In the genomic region with DNA sequence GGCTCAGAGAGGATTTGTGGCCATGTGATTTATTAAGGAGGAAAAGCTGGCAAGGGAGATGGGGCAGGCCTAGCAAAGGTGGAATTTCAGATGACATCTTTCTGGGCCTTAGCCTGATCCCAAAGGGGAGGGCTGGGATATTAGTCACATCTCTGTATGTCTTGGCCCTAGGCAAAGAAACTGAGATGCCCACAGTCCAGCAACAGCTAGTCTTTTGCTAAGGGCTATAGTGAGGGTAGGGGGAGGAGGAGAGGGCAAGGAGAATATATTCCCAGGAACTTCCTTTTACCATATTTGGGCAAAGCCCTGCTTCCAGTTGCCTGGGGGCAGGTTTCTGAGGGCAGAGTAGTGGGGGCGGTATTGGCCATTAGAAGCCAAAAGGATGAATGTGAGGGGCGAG, we compare ENCODE assay signal across 27 cellular contexts.
DNase-seq lines count a peak whose midpoint lies in the region; ATAC-seq, FAIRE-seq and TF ChIP-seq lines count a peak whose summit lies in the region.
"Had no signal": no experiment of that assay in that cellular context is flagged by ENCODE, and none has a peak within 500 bp of the region (broad histone marks: within the 10 kb centered on the region; RNA-seq: fewer than 3 reads in every experiment).

No MANE protein-coding gene starts in this region.

- no peak overlapping the region for H3K18ac ChIP-seq in mesendoderm (ENCODE audit: low read length)

- no peak for TF ChIP-seq RAD21 in GM12878 (IDR thresholded peaks at IDR 0.05; ENCODE audit: insufficient read depth, low read depth, low read length)

- H4K5ac ChIP-seq in mesendoderm (ENCODE audit: low read length) = no peak overlapping the region

- POLR2A ChIA-PET in GM12878 (lab: Charles Lee) = no interaction called here
- POLR2A ChIA-PET in activated CD4-positive, alpha-beta T cell treated with anti-CD3 and anti-CD28 coated beads for 36 hours (lab: Charles Lee) = no interaction called here

- TF ChIP-seq CTCF in BE2C (IDR thresholded peaks at IDR 0.05; ENCODE audit: low read depth, low read length) = no peak
- no peak for TF ChIP-seq CTCF in GM12878 (IDR thresholded peaks at IDR 0.05 in 2 of 3, conservative IDR thresholded peaks at IDR 0.05 in 1 of 3; ENCODE audit: control insufficient read depth in 2 of 3, extremely low read depth in 1 of 3, insufficient read depth in 1 of 3, low read depth in 3 of 3, low read length in 3 of 3)
- no peak for TF ChIP-seq CTCF in thyroid gland (IDR thresholded peaks at IDR 0.05)

- H3K36me3 ChIP-seq in BE2C = no peaks in the 10 kb centered on the region
- H3K36me3 ChIP-seq in Karpas-422 (ENCODE audit: insufficient read depth, low read length) = no peaks in the 10 kb centered on the region
- H3K36me3 ChIP-seq in GM12878 (ENCODE audit: control insufficient read depth in 2 of 2, insufficient read depth in 2 of 2, low read length in 1 of 2) = no peaks in the 10 kb centered on the region
- H3K36me3 ChIP-seq in mesendoderm (ENCODE audit: control insufficient read depth, insufficient read depth, low read length) = no peaks in the 10 kb centered on the region
- H3K36me3 ChIP-seq in thyroid gland = no peaks in the 10 kb centered on the region
- H3K36me3 ChIP-seq: adrenal gland, neutrophil, sigmoid colon, suprapubic skin had no signal

- H2BK5ac ChIP-seq in mesendoderm (ENCODE audit: low read length) = no peak overlapping the region

- no peak overlapping the region for H3K4me3 Mint-ChIP-seq in natural killer cell treated with Interleukin-12 subunit alpha and Interleukin-12 subunit beta and Interleukin-15 and Interleukin-18, amount 100 ng/mL, for 72 hours
- H3K4me3 Mint-ChIP-seq in activated CD4-positive, alpha-beta T cell treated with anti-CD3 and anti-CD28 coated beads for 36 hours = no peak overlapping the region
- H3K4me3 Mint-ChIP-seq: activated naive CD4-positive, alpha-beta T cell treated with anti-CD3 and anti-CD28 coated beads for 36 hours; CD8-positive, alpha-beta T cell; H9; T-helper 2 cell treated with Interferon-gamma antibody and Interleukin-4, amounts not matched to agents 5 μg/mL and 100 μg/mL, for 36 hours had no signal

- H2AK5ac ChIP-seq in mesendoderm (ENCODE audit: low read length) = no peak overlapping the region

- H3K4me2 ChIP-seq in Karpas-422 (ENCODE audit: low read depth, low read length, poor library complexity, severe bottlenecking) (no peak overlapping the region), GM12878 (ENCODE audit: control insufficient read depth, insufficient read depth) (no peak overlapping the region), mesendoderm (ENCODE audit: low read length) (no peak overlapping the region)

- CTCF ChIA-PET in GM12878 (lab: Yijun Ruan, JAX) = no interaction called here
- CTCF ChIA-PET in activated CD4-positive, alpha-beta T cell treated with anti-CD3 and anti-CD28 coated beads for 36 hours (lab: Charles Lee) = no interaction called here

- DNase-seq in BE2C (peak; percentile 9), Karpas-422 (peak; percentile 14), GM12878 (ENCODE audit: low read depth, low spot score) (no peak), mesendoderm (peak; percentile 37), thyroid gland (no peak), SW480 (ENCODE audit: low spot score) (no peak)
- no peak for DNase-seq in natural killer cell treated with Interleukin-12 subunit alpha and Interleukin-12 subunit beta and Interleukin-15 and Interleukin-18, amount 100 ng/mL, for 72 hours (ENCODE audit: low spot score)
- no peak for DNase-seq in activated CD4-positive, alpha-beta T cell treated with anti-CD3 and anti-CD28 coated beads for 36 hours
- DNase-seq: activated naive CD4-positive, alpha-beta T cell treated with anti-CD3 and anti-CD28 coated beads for 36 hours; adrenal gland; AML-193; CD8-positive, alpha-beta T cell; effector CD4-positive, alpha-beta T cell; H9; KG1; NCI-H1417 treated with DMSO at 0.1 percent for 48 hours; NCI-H446; sigmoid colon; stimulated activated naive CD4-positive, alpha-beta T cell had no signal

- no peak for ATAC-seq in GM12878
- no peak for ATAC-seq in natural killer cell treated with Interleukin-12 subunit alpha and Interleukin-12 subunit beta and Interleukin-15 and Interleukin-18, amount 100 ng/mL, for 72 hours
- ATAC-seq in activated CD4-positive, alpha-beta T cell treated with anti-CD3 and anti-CD28 coated beads for 36 hours = no peak
- ATAC-seq: CD8-positive, alpha-beta T cell had no signal

- no peak for FAIRE-seq in GM12878 (lab: Jason Lieb, UNC)
- FAIRE-seq: A204.1, G401.6, urothelium cell line had no signal

- TF ChIP-seq POLR2A in GM12878 (IDR thresholded peaks at IDR 0.05; ENCODE audit: low read depth, low read length) (no peak), thyroid gland (IDR thresholded peaks at IDR 0.05) (no peak)

- H3K27me3 ChIP-seq in BE2C = no peaks in the 10 kb centered on the region
- H3K27me3 ChIP-seq in Karpas-422 (ENCODE audit: low read length) = no peaks in the 10 kb centered on the region
- H3K27me3 ChIP-seq in GM12878 (replicated peaks in 1 of 2; ENCODE audit: control insufficient read depth in 2 of 2, insufficient read depth in 2 of 2, low read length in 1 of 2) = no peaks in the 10 kb centered on the region
- no peaks in the 10 kb centered on the region for H3K27me3 ChIP-seq in mesendoderm (ENCODE audit: insufficient read depth, low read length, poor library complexity)
- no peaks in the 10 kb centered on the region for H3K27me3 ChIP-seq in thyroid gland
- H3K27me3 ChIP-seq: adrenal gland, neutrophil, sigmoid colon, suprapubic skin had no signal

- H3K36me3 Mint-ChIP-seq in natural killer cell treated with Interleukin-12 subunit alpha and Interleukin-12 subunit beta and Interleukin-15 and Interleukin-18, amount 100 ng/mL, for 72 hours = no peaks in the 10 kb centered on the region
- H3K36me3 Mint-ChIP-seq in activated CD4-positive, alpha-beta T cell treated with anti-CD3 and anti-CD28 coated beads for 36 hours (ENCODE audit: low read depth) = no peaks in the 10 kb centered on the region
- H3K36me3 Mint-ChIP-seq: CD8-positive, alpha-beta T cell had no signal

- in situ Hi-C loops in GM12878 (cut with MboI) = no loop called here

- H3K4ac ChIP-seq in mesendoderm (ENCODE audit: low read depth, low read length) = no peak overlapping the region

- SMC1A ChIA-PET in GM12878 (lab: Charles Lee; ENCODE audit: uncharacterized antibody, unreplicated experiment) = no interaction called here

- H3K9me3 ChIP-seq in BE2C (no peaks in the 10 kb centered on the region), Karpas-422 (ENCODE audit: low read length) (no peaks in the 10 kb centered on the region), GM12878 (replicated peaks; ENCODE audit: control insufficient read depth, insufficient read depth, low read length) (no peaks in the 10 kb centered on the region), thyroid gland (no peaks in the 10 kb centered on the region)
- H3K9me3 ChIP-seq: adrenal gland, neutrophil, sigmoid colon, suprapubic skin had no signal

- H3K27me3 Mint-ChIP-seq in natural killer cell treated with Interleukin-12 subunit alpha and Interleukin-12 subunit beta and Interleukin-15 and Interleukin-18, amount 100 ng/mL, for 72 hours = no peaks in the 10 kb centered on the region
- H3K27me3 Mint-ChIP-seq in activated CD4-positive, alpha-beta T cell treated with anti-CD3 and anti-CD28 coated beads for 36 hours = peaks cover 5% of the 10 kb centered on the region
- H3K27me3 Mint-ChIP-seq: progenitor cell of endocrine pancreas had no signal

- no peaks in the 10 kb centered on the region for H4K20me1 ChIP-seq in Karpas-422 (ENCODE audit: insufficient read depth, low read depth, low read length)
- no peaks in the 10 kb centered on the region for H4K20me1 ChIP-seq in GM12878 (ENCODE audit: control insufficient read depth, insufficient read depth)

- no peak overlapping the region for H3K23ac ChIP-seq in mesendoderm (ENCODE audit: low read length)

- no peaks in the 10 kb centered on the region for H3K79me1 ChIP-seq in mesendoderm (ENCODE audit: low read length)

- H3K4me1 ChIP-seq in BE2C (no peaks in the 10 kb centered on the region), Karpas-422 (ENCODE audit: low read length) (no peaks in the 10 kb centered on the region), GM12878 (ENCODE audit: control insufficient read depth, insufficient read depth, low read length) (no peaks in the 10 kb centered on the region), mesendoderm (ENCODE audit: control insufficient read depth, low read depth, low read length) (no peaks in the 10 kb centered on the region), thyroid gland (peaks cover 0 to 6% of the 10 kb centered on the region in 2 donors)
- H3K4me1 ChIP-seq: adrenal gland, sigmoid colon, suprapubic skin had no signal

- intact Hi-C loops in GM12878 (cut with micrococcal nuclease; ENCODE audit: unreplicated experiment) = no loop called here
- intact Hi-C loops in thyroid gland (cut with DNase I) = no loop called here
- intact Hi-C loops in activated CD4-positive, alpha-beta T cell treated with anti-CD3 and anti-CD28 coated beads for 36 hours (cut with DNase I, micrococcal nuclease) = no loop called here

- no peak overlapping the region for H4K8ac ChIP-seq in mesendoderm (ENCODE audit: low read depth, low read length)

- H3K4me3 ChIP-seq in BE2C (ENCODE audit: low read depth, low read length) = no peak overlapping the region
- H3K4me3 ChIP-seq in Karpas-422 (ENCODE audit: low read length) = no peak overlapping the region
- no peak overlapping the region for H3K4me3 ChIP-seq in GM12878
- no peak overlapping the region for H3K4me3 ChIP-seq in mesendoderm (ENCODE audit: low read length)
- H3K4me3 ChIP-seq in thyroid gland (replicated peaks in 1 of 3) = no peak overlapping the region
- H3K4me3 ChIP-seq: adrenal gland, sigmoid colon, suprapubic skin had no signal

- no peaks in the 10 kb centered on the region for H3K4me1 Mint-ChIP-seq in natural killer cell treated with Interleukin-12 subunit alpha and Interleukin-12 subunit beta and Interleukin-15 and Interleukin-18, amount 100 ng/mL, for 72 hours (ENCODE audit: low read depth in 2 of 2)
- peaks cover 3% of the 10 kb centered on the region for H3K4me1 Mint-ChIP-seq in activated CD4-positive, alpha-beta T cell treated with anti-CD3 and anti-CD28 coated beads for 36 hours

- H2AFZ ChIP-seq in Karpas-422 (ENCODE audit: low read length) (no peak overlapping the region), GM12878 (ENCODE audit: control insufficient read depth, low read depth, low read length) (no peak overlapping the region)

- peaks cover 3% of the 10 kb centered on the region for H3K9me3 Mint-ChIP-seq in natural killer cell treated with Interleukin-12 subunit alpha and Interleukin-12 subunit beta and Interleukin-15 and Interleukin-18, amount 100 ng/mL, for 72 hours
- no peaks in the 10 kb centered on the region for H3K9me3 Mint-ChIP-seq in activated CD4-positive, alpha-beta T cell treated with anti-CD3 and anti-CD28 coated beads for 36 hours (ENCODE audit: low read depth)
- H3K9me3 Mint-ChIP-seq: activated naive CD4-positive, alpha-beta T cell treated with anti-CD3 and anti-CD28 coated beads for 36 hours; CD8-positive, alpha-beta T cell; H9; T-helper 2 cell treated with Interferon-gamma antibody and Interleukin-4, amounts not matched to agents 5 μg/mL and 100 μg/mL, for 36 hours had no signal

- no peak for TF ChIP-seq EP300 in GM12878 (IDR thresholded peaks at IDR 0.05; ENCODE audit: borderline replicate concordance in 1 of 2, control insufficient read depth in 1 of 2, low read depth in 2 of 2, low read length in 2 of 2)

- H3K79me2 ChIP-seq in Karpas-422 (ENCODE audit: low read length) (no peaks in the 10 kb centered on the region), GM12878 (ENCODE audit: control insufficient read depth, insufficient read depth, low read length) (no peaks in the 10 kb centered on the region), mesendoderm (ENCODE audit: control insufficient read depth, insufficient read depth, low read length) (no peaks in the 10 kb centered on the region)

- H3K27ac ChIP-seq in Karpas-422 (ENCODE audit: low read length) (no peak overlapping the region), GM12878 (ENCODE audit: control insufficient read depth, insufficient read depth) (no peak overlapping the region), mesendoderm (ENCODE audit: low read depth, low read length) (no peak overlapping the region), thyroid gland (no peak overlapping the region)
- H3K27ac ChIP-seq: adrenal gland, neutrophil, sigmoid colon, suprapubic skin, VCaP had no signal

- no peak overlapping the region for H3K27ac Mint-ChIP-seq in natural killer cell treated with Interleukin-12 subunit alpha and Interleukin-12 subunit beta and Interleukin-15 and Interleukin-18, amount 100 ng/mL, for 72 hours
- no peak overlapping the region for H3K27ac Mint-ChIP-seq in activated CD4-positive, alpha-beta T cell treated with anti-CD3 and anti-CD28 coated beads for 36 hours
- H3K27ac Mint-ChIP-seq: activated naive CD4-positive, alpha-beta T cell treated with anti-CD3 and anti-CD28 coated beads for 36 hours; CD8-positive, alpha-beta T cell; H9; progenitor cell of endocrine pancreas; T-helper 2 cell treated with Interferon-gamma antibody and Interleukin-4, amounts not matched to agents 5 μg/mL and 100 μg/mL, for 36 hours had no signal

- H2BK120ac ChIP-seq in mesendoderm (ENCODE audit: low read depth, low read length) = no peak overlapping the region

- no TSS peak for BruUV-seq in GM12878 (replicated peaks; lab: Mats Ljungman, UMichigan)

- WGBS in GM12878 (ENCODE audit: insufficient coverage, insufficient replicate concordance, low lambda C conversion rate, missing lambda C conversion rate) = 3% methylated on average over 2 of the region's 2 CpGs
- WGBS in mesendoderm (ENCODE audit: extremely low coverage, insufficient coverage, low lambda C conversion rate) = no CpG with 5 or more reads among the region's 2 CpGs
- 87 to 90% methylated on average over 2 of the region's 2 CpGs for WGBS in thyroid gland, 2 donors

- no peak overlapping the region for H3K56ac ChIP-seq in mesendoderm (ENCODE audit: low read length)

- H3K9ac ChIP-seq in Karpas-422 (ENCODE audit: low read length) (no peak overlapping the region), GM12878 (ENCODE audit: control insufficient read depth, insufficient read depth, low read length) (no peak overlapping the region), mesendoderm (ENCODE audit: low read length) (no peak overlapping the region)

- RAD21 ChIA-PET in GM12878 (lab: Charles Lee; ENCODE audit: unreplicated experiment) = no interaction called here

- no peak overlapping the region for H2BK15ac ChIP-seq in mesendoderm (replicated peaks; ENCODE audit: low read depth)

- 0 out of 2 replicates have a peak, but pooled peaks cover 7% of the 10 kb centered on the region for H3K9me2 ChIP-seq in Karpas-422 (replicated peaks; ENCODE audit: insufficient read depth, low read length)

Comparison
In these comparisons a context has a peak if more than half of its experiments do, and no peak if none do; other contexts are left out.
1. DNase-seq: peak in BE2C (single experiment), Karpas-422 (single experiment) and mesendoderm (single experiment); none in GM12878 (single experiment), natural killer cell treated with Interleukin-12 subunit alpha and Interleukin-12 subunit beta and Interleukin-15 and Interleukin-18, amount 100 ng/mL, for 72 hours (single experiment), thyroid gland (0 of 2), activated CD4-positive, alpha-beta T cell treated with anti-CD3 and anti-CD28 coated beads for 36 hours (single experiment) and SW480 (single experiment).